26 cellular contexts compared by ENCODE assay signal in the genomic region with DNA sequence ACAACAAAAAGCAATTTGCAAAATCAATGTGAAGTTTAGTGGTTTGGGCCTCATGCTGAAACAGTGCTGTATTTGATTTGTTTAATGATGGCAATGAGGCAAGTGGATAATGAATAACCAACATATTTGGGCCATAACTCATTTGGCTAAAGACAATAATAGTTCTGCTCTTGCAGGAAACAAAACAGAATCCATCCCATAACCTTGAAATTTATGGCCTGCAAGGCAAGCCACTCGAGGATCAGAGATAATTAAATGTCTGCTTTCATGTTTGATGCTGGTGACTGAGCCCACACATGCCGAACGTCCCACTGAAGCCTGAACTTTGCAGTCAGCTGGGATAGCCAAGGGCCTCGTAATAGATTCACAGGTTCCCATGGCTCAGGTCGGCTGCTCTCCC. TPM values are rescaled to one million over a fixed set of nuclear protein-coding genes. Genes with fewer than 3 reads are reported as not detected.
DNase-seq lines count a peak whose midpoint lies in the region; ATAC-seq and TF ChIP-seq lines count a peak whose summit lies in the region.
"Had no signal": no experiment of that assay in that cellular context is flagged by ENCODE, and none has a peak within 500 bp of the region (broad histone marks: within the 10 kb centered on the region; RNA-seq: fewer than 3 reads in every experiment).

No MANE protein-coding gene starts in this region.

- DNase-seq in EH (ENCODE audit: low read depth) (peak; percentile 86), HFFc6 (peak; percentile 76), fibroblast of villous mesenchyme (ENCODE audit: low read depth) (peak; percentile 66), renal cortical epithelial cell (ENCODE audit: low read depth) (peak; percentile 92), upper lobe of right lung (no peak), GOT3 (lab: John Stamatoyannopoulos, UW) (no peak), NCI-H1092 (lab: John Stamatoyannopoulos, UW) (no peak)
- DNase-seq: activated CD4-positive, alpha-beta T cell treated with anti-CD3 and anti-CD28 coated beads, Interleukin-2, amount 10 ng/mL, durations not matched to agents 24 days and 14 days; activated naive CD4-positive, alpha-beta T cell; activated T-cell treated with anti-CD3 and anti-CD28 coated beads, Interleukin-2, amount 50 U/mL, for 48 hours; CD8-positive, alpha-beta memory T cell; cerebellar nuclear complex; DMS 273 treated with DMSO at 0.1 percent for 48 hours; dorsolateral prefrontal cortex; head of caudate nucleus; mammary epithelial cell; NCI-H1048; NCI-H187 treated with DMSO at 0.1 percent for 48 hours; Peyer's patch; SIG-M5; sigmoid colon; stimulated activated CD4-positive, alpha-beta T cell treated with anti-CD3 and anti-CD28 coated beads, Interleukin-15, amount 100 ng/mL, for 24 hours; stimulated activated naive B cell treated with anti-CD40 and anti-IgM and Interleukin-4, amounts not matched to agents 10 μg/mL and 1 μg/mL and 100 μg/mL, for 72 hours had no signal

- no peaks in the 10 kb centered on the region for H3K9me3 Mint-ChIP-seq in HFFc6
- H3K9me3 Mint-ChIP-seq: activated CD4-positive, alpha-beta T cell treated with anti-CD3 and anti-CD28 coated beads, Interleukin-2, amount 10 ng/mL, durations not matched to agents 24 days and 14 days; brain; CD8-positive, alpha-beta memory T cell; stimulated activated naive B cell treated with anti-CD40 and anti-IgM and Interleukin-4, amounts not matched to agents 10 μg/mL and 1 μg/mL and 100 μg/mL, for 72 hours had no signal

- TF ChIP-seq CTCF in HFFc6 (IDR thresholded peaks at IDR 0.05) (no peak), fibroblast of villous mesenchyme (IDR thresholded peaks at IDR 0.05; ENCODE audit: insufficient read depth, low read depth, low read length) (no peak), upper lobe of right lung (IDR thresholded peaks at IDR 0.05) (no peak)

- H3K27ac Mint-ChIP-seq in HFFc6 = peak overlapping the region; percentile 81
- H3K27ac Mint-ChIP-seq: activated CD4-positive, alpha-beta T cell treated with anti-CD3 and anti-CD28 coated beads, Interleukin-2, amount 10 ng/mL, durations not matched to agents 24 days and 14 days; CD8-positive, alpha-beta memory T cell; stimulated activated naive B cell treated with anti-CD40 and anti-IgM and Interleukin-4, amounts not matched to agents 10 μg/mL and 1 μg/mL and 100 μg/mL, for 72 hours had no signal

- no peak overlapping the region for H3K27ac ChIP-seq in upper lobe of right lung
- H3K27ac ChIP-seq: dorsolateral prefrontal cortex, Peyer's patch, sigmoid colon had no signal

- ATAC-seq in upper lobe of right lung = no peak
- ATAC-seq: HCT116; stimulated activated naive B cell treated with anti-CD40 and anti-IgM and Interleukin-4, amounts not matched to agents 10 μg/mL and 1 μg/mL and 100 μg/mL, for 72 hours had no signal

- H3K4me1 Mint-ChIP-seq in HFFc6 (ENCODE audit: low read depth) = peaks cover 66% of the 10 kb centered on the region

- no peaks in the 10 kb centered on the region; the same call in 1 of the 2 replicates for H3K27me3 Mint-ChIP-seq in HFFc6 (ENCODE audit: insufficient read depth)
- H3K27me3 Mint-ChIP-seq: activated CD4-positive, alpha-beta T cell treated with anti-CD3 and anti-CD28 coated beads, Interleukin-2, amount 10 ng/mL, durations not matched to agents 24 days and 14 days; brain; stimulated activated naive B cell treated with anti-CD40 and anti-IgM and Interleukin-4, amounts not matched to agents 10 μg/mL and 1 μg/mL and 100 μg/mL, for 72 hours had no signal

- intact Hi-C loops in upper lobe of right lung (cut with DNase I) = no loop called here

- no peaks in the 10 kb centered on the region for H3K9me3 ChIP-seq in upper lobe of right lung
- H3K9me3 ChIP-seq: Peyer's patch, sigmoid colon had no signal

- H3K36me3 Mint-ChIP-seq in HFFc6 (ENCODE audit: low read depth) = peaks cover 45% of the 10 kb centered on the region; the same call in 1 of the 2 replicates
- H3K36me3 Mint-ChIP-seq: stimulated activated naive B cell treated with anti-CD40 and anti-IgM and Interleukin-4, amounts not matched to agents 10 μg/mL and 1 μg/mL and 100 μg/mL, for 72 hours had no signal

- H3K36me3 ChIP-seq in upper lobe of right lung = no peaks in the 10 kb centered on the region
- H3K36me3 ChIP-seq: Peyer's patch had no signal

- no peaks in the 10 kb centered on the region for H3K4me1 ChIP-seq in upper lobe of right lung
- H3K4me1 ChIP-seq: Peyer's patch, sigmoid colon had no signal

- peak overlapping the region; percentile 41; the same call in 1 of the 2 replicates for H3K4me3 Mint-ChIP-seq in HFFc6
- H3K4me3 Mint-ChIP-seq: activated CD4-positive, alpha-beta T cell treated with anti-CD3 and anti-CD28 coated beads, Interleukin-2, amount 10 ng/mL, durations not matched to agents 24 days and 14 days; brain; CD8-positive, alpha-beta memory T cell; neural crest cell; stimulated activated naive B cell treated with anti-CD40 and anti-IgM and Interleukin-4, amounts not matched to agents 10 μg/mL and 1 μg/mL and 100 μg/mL, for 72 hours had no signal

- H3K27me3 ChIP-seq in upper lobe of right lung = no peaks in the 10 kb centered on the region
- H3K27me3 ChIP-seq: dorsolateral prefrontal cortex, Peyer's patch, sigmoid colon had no signal

- H3K4me3 ChIP-seq in fibroblast of villous mesenchyme (ENCODE audit: low read depth, low read length) (no peak overlapping the region), upper lobe of right lung (no peak overlapping the region)
- H3K4me3 ChIP-seq: dorsolateral prefrontal cortex, Peyer's patch, sigmoid colon had no signal

RNA-seq across cellular contexts. Expression of a gene that starts 56.5 kb away (rescaled TPM):
- 100 to 1,000 TPM; 132 to 194 (median 155) TPM for total RNA-seq in HFFc6 (2021; fragmentation: NEBNext Ultra II Directional; extraction: Animal tissue kit (Norgen Biotek cat#: 25700))
- total RNA-seq in fibroblast of villous mesenchyme (91.5 and 98.0 TPM in 2 replicates), renal cortical epithelial cell (167 and 250 TPM in 2 replicates), upper lobe of right lung (57.6 TPM)

RNA-seq across cellular contexts. Expression of a gene that starts 56.6 kb away (rescaled TPM):
- 1 to 10 TPM; 2.7 to 3.3 (median 3.0) TPM for total RNA-seq in HFFc6 (2021; fragmentation: NEBNext Ultra II Directional; extraction: Animal tissue kit (Norgen Biotek cat#: 25700))
- total RNA-seq in fibroblast of villous mesenchyme (6.0 and 7.7 TPM in 2 replicates), renal cortical epithelial cell (5.4 and 7.0 TPM in 2 replicates), upper lobe of right lung (11.9 TPM)

Comparison
In these comparisons a context has a peak if more than half of its experiments do, and no peak if none do; other contexts are left out.
1. DNase-seq: peak in EH (single experiment), HFFc6 (single experiment), fibroblast of villous mesenchyme (single experiment) and renal cortical epithelial cell (single experiment); none in upper lobe of right lung (single experiment), GOT3 (single experiment) and NCI-H1092 (single experiment).